10 cellular contexts compared by ENCODE assay signal in genomic region chr1:171613282-171613681, GRCh38. TPM values are rescaled to one million over a fixed set of nuclear protein-coding genes. Genes with fewer than 3 reads are reported as not detected.
"Had no signal": no experiment of that assay in that cellular context is flagged by ENCODE, and none has a peak within 500 bp of the region (broad histone marks: within the 10 kb centered on the region; RNA-seq: fewer than 3 reads in every experiment).

No MANE protein-coding gene starts in this region.

- DNase-seq: IMR-90, Karpas-422, KBM-7, KG1 had no signal

- FAIRE-seq: HTR-8/SVneo had no signal

- H3K9ac ChIP-seq: KMS-11 had no signal

- H3K4me2 ChIP-seq: KMS-11 had no signal

- H3K27ac ChIP-seq: HL-60, KMS-11 had no signal

RNA-seq across cellular contexts. Expression of gene MYOCOS, which starts 8.8 kb away (rescaled TPM):
- total RNA-seq: HT-29, HT1080, IMR-90 had no signal
- polyA plus RNA-seq: IMR-90 had no signal

RNA-seq across cellular contexts. Expression of gene MYOC, which starts 39.2 kb away (rescaled TPM):
- total RNA-seq: HT-29, HT1080, IMR-90 had no signal
- polyA plus RNA-seq: IgD-negative memory B cell, IMR-90 had no signal
